In genomic region chr7:98509836-98510235, GRCh38 we compare ENCODE assay signal across 20 cellular contexts.
"Had no signal": no experiment of that assay in that cellular context is flagged by ENCODE, and none has a peak within 500 bp of the region (broad histone marks: within the 10 kb centered on the region; RNA-seq: fewer than 3 reads in every experiment).

No MANE protein-coding gene starts in this region.

- H3K9me3 Mint-ChIP-seq: activated naive CD4-positive, alpha-beta T cell treated with anti-CD3 and anti-CD28 coated beads, Interleukin-2, amount 10 ng/mL, durations not matched to agents 7 days and 5 days; endodermal cell; neural crest cell; stimulated activated naive CD8-positive, alpha-beta T cell treated with anti-CD3 and anti-CD28 coated beads, Interleukin-15, Interleukin-2, amounts not matched to agents 100 ng/mL and 50 ng/mL, for 24 hours had no signal

- H3K4me1 ChIP-seq: colonic mucosa, left ventricle myocardium inferior, prostate gland, right atrium auricular region, tibial nerve, vagina had no signal

- H3K27ac ChIP-seq: brain microvascular endothelial cell, colonic mucosa, left ventricle myocardium inferior, prostate gland, right atrium auricular region, skin epidermis, tibial nerve, vagina, WERI-Rb-1 had no signal

- DNase-seq: activated CD4-positive, alpha-beta T cell treated with anti-CD3 and anti-CD28 coated beads for 1 hour; activated CD8-positive, alpha-beta memory T cell treated with anti-CD3 and anti-CD28 coated beads for 24 hours; activated CD8-positive, alpha-beta memory T cell treated with anti-CD3 and anti-CD28 coated beads, Interleukin-2, amount 50 U/mL, for 48 hours; activated effector memory CD4-positive, alpha-beta T cell treated with Interleukin-2 at 50 U/mL for 16 hours; activated naive CD4-positive, alpha-beta T cell treated with anti-CD3 and anti-CD28 coated beads, Interleukin-2, amount 10 ng/mL, durations not matched to agents 7 days and 5 days; activated naive CD8-positive, alpha-beta T cell treated with anti-CD3 and anti-CD28 coated beads, Interleukin-2, amount 50 U/mL, for 24 hours; activated T-cell treated with anti-CD3 and anti-CD28 coated beads, Interleukin-2, amount 50 U/mL, for 48 hours; brain microvascular endothelial cell; central memory CD4-positive, alpha-beta T cell; colonic mucosa; endodermal cell; left ventricle myocardium inferior; WERI-Rb-1 had no signal

- H3K4me1 Mint-ChIP-seq: activated naive CD4-positive, alpha-beta T cell treated with anti-CD3 and anti-CD28 coated beads, Interleukin-2, amount 10 ng/mL, durations not matched to agents 7 days and 5 days; activated naive CD8-positive, alpha-beta T cell treated with anti-CD3 and anti-CD28 coated beads, Interleukin-2, amount 50 U/mL, for 24 hours; endodermal cell; neural crest cell had no signal

- H3K27me3 ChIP-seq: brain microvascular endothelial cell, colonic mucosa, right atrium auricular region, tibial nerve, vagina had no signal

- H3K27ac Mint-ChIP-seq: activated naive CD4-positive, alpha-beta T cell treated with anti-CD3 and anti-CD28 coated beads, Interleukin-2, amount 10 ng/mL, durations not matched to agents 7 days and 5 days; activated naive CD8-positive, alpha-beta T cell treated with anti-CD3 and anti-CD28 coated beads, Interleukin-2, amount 50 U/mL, for 24 hours; endodermal cell; stimulated activated naive CD8-positive, alpha-beta T cell treated with anti-CD3 and anti-CD28 coated beads, Interleukin-15, Interleukin-2, amounts not matched to agents 100 ng/mL and 50 ng/mL, for 24 hours had no signal

- H3K4me3 ChIP-seq: colonic mucosa, left ventricle myocardium inferior, prostate gland, right atrium auricular region, skin epidermis, tibial nerve, vagina had no signal

- H3K27me3 Mint-ChIP-seq: activated naive CD4-positive, alpha-beta T cell treated with anti-CD3 and anti-CD28 coated beads, Interleukin-2, amount 10 ng/mL, durations not matched to agents 7 days and 5 days had no signal

- H3K36me3 ChIP-seq: brain microvascular endothelial cell, colonic mucosa, left ventricle myocardium inferior, prostate gland, right atrium auricular region, tibial nerve, vagina, WERI-Rb-1 had no signal

- H3K36me3 Mint-ChIP-seq: activated naive CD4-positive, alpha-beta T cell treated with anti-CD3 and anti-CD28 coated beads, Interleukin-2, amount 10 ng/mL, durations not matched to agents 7 days and 5 days had no signal

- H3K9me3 ChIP-seq: colonic mucosa, prostate gland, vagina had no signal

- H3K4me3 Mint-ChIP-seq: activated naive CD4-positive, alpha-beta T cell treated with anti-CD3 and anti-CD28 coated beads, Interleukin-2, amount 10 ng/mL, durations not matched to agents 7 days and 5 days; activated naive CD8-positive, alpha-beta T cell treated with anti-CD3 and anti-CD28 coated beads, Interleukin-2, amount 50 U/mL, for 24 hours; endodermal cell; neural crest cell; stimulated activated naive CD8-positive, alpha-beta T cell treated with anti-CD3 and anti-CD28 coated beads, Interleukin-15, Interleukin-2, amounts not matched to agents 100 ng/mL and 50 ng/mL, for 24 hours had no signal
